13 cellular contexts compared by ENCODE assay signal in genomic region chr1:227971643-227972282, GRCh38. TPM values are rescaled to one million over a fixed set of nuclear protein-coding genes. Genes with fewer than 3 reads are reported as not detected.
"Had no signal": no experiment of that assay in that cellular context is flagged by ENCODE, and none has a peak within 500 bp of the region (broad histone marks: within the 10 kb centered on the region; RNA-seq: fewer than 3 reads in every experiment).

No MANE protein-coding gene starts in this region.

RNA-seq across cellular contexts. Expression of gene WNT9A, which starts 24.0 kb away (rescaled TPM):
- total RNA-seq: activated CD8-positive, alpha-beta T cell treated with anti-CD3 and anti-CD28 coated beads, Interleukin-2, amount 10 ng/mL, durations not matched to agents 7 days and 5 days had no signal
- polyA plus RNA-seq: cardiac muscle cell had no signal

RNA-seq across cellular contexts. Expression of gene WNT3A, which starts 35.0 kb away (rescaled TPM):
- total RNA-seq: activated CD4-positive, alpha-beta memory T cell treated with anti-CD3 and anti-CD28 coated beads, Interleukin-2, amount 10 ng/mL, durations not matched to agents 7 days and 5 days; activated CD4-positive, alpha-beta T cell treated with anti-CD3 and anti-CD28 coated beads for 36 hours; activated CD4-positive, alpha-beta T cell treated with anti-CD3 and anti-CD28 coated beads, Interleukin-2, amount 10 ng/mL, durations not matched to agents 7 days and 5 days; activated CD8-positive, alpha-beta memory T cell treated with anti-CD3 and anti-CD28 coated beads, Interleukin-2, amount 10 ng/mL, durations not matched to agents 7 days and 5 days; activated CD8-positive, alpha-beta T cell treated with anti-CD3 and anti-CD28 coated beads, Interleukin-2, amount 10 ng/mL, durations not matched to agents 7 days and 5 days; activated naive CD8-positive, alpha-beta T cell treated with anti-CD3 and anti-CD28 coated beads, Interleukin-2, amount 10 ng/mL, durations not matched to agents 7 days and 5 days; activated T-helper 2 cell treated with anti-CD3 and anti-CD28 coated beads, Interferon-gamma antibody, Interleukin-2, Interleukin-4, amounts not matched to agents 10 μg/mL and 5 μg/mL and 100 μg/mL, durations not matched to agents 14 hours and 24 hours and 36 hours; ascending aorta; bronchial epithelial cell; cardiac muscle cell; T-helper 1 cell treated with Interleukin-12 subunit alpha and Interleukin-12 subunit beta and Interleukin-4 antibody, amounts not matched to agents 30 ng/mL and 1 ng/mL, for 36 hours; T-helper 17 cell; T-helper 2 cell treated with Interferon-gamma antibody and Interleukin-4, amounts not matched to agents 100 ng/mL and 5 ng/mL, for 36 hours had no signal
- polyA plus RNA-seq: cardiac muscle cell had no signal
